Comparison of ENCODE assay signal across 6 cellular contexts in the genomic region with DNA sequence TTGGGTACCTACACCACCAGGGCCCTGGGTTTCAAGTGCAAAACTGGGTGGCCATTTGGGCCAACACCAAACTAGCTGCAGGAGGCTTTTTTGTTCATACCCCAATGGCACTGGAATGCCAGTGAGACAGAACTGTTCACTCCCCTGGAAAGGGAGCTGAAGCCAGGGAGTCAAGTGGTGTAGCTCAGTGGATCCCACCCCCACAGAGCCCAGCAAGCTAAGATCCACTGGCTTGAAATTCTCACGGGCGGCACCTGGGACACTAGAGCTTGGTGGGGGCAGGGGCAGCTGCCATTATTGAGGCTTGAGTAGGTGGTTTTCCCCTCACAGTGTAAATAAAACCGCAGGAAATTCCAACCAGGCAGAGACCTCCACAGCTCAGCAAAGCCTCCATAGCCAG.
"Had no signal": no experiment of that assay in that cellular context is flagged by ENCODE, and none has a peak within 500 bp of the region (broad histone marks: within the 10 kb centered on the region; RNA-seq: fewer than 3 reads in every experiment).

No MANE protein-coding gene starts in this region.

- ATAC-seq: HCT116, HepG2 had no signal

- DNase-seq: GOT3, H7, HFFc6, KBM-7 had no signal
